Comparison of ENCODE assay signal across 8 cellular contexts in the genomic region with DNA sequence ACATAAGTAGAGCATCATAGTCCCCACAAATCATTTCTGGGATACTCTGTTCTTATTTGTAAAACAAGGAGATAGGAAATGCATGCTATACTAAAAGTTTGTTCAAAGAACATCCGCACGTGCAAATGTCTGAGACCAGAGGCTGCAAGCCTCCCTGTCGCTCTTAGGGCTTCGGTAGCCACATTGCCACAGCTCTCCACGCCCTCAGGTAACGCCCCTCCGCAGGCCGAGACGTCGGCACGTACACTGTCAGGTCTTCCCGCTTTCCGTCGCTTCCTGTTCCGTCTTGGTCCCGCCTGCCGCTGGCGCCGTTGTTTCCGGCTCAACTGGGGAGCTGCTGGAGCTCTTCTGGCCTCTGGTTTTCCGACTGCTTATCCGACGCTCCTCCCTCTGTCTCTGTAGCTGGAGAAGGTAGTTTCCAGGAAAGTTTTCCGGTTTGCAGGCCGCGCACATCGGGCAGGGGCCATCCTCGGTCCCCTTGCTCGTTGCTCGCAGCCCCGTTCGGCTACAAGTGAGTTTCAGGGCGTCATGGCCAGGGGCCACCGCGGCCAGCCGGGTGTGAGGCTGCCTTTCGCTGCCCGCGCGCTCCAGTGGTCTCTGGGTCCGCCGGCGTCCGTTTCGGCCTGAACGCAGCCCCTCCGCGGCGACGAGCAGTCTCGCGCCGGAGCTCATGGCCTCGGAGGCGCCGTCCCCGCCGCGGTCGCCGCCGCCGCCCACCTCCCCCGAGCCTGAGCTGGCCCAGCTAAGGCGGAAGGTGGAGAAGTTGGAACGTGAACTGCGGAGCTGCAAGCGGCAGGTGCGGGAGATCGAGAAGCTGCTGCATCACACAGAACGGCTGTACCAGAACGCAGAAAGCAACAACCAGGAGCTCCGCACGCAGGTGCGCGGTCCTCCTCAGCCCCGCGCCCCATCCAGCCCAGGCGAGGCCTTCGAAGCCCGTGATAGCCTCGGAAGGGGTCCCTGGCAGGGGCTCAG. TPM values are rescaled to one million over a fixed set of nuclear protein-coding genes. Genes with fewer than 3 reads are reported as not detected.
DNase-seq lines count a peak whose midpoint lies in the region; ATAC-seq and TF ChIP-seq lines count a peak whose summit lies in the region.

AGGF1 (plus strand) TSS at position 308 of the 975 bp plus-strand sequence; CDS start at position 671, 363 bp downstream.

- H3K4me3 ChIP-seq in Panc1 (ENCODE audit: low read depth in 2 of 2, low read length in 2 of 2) = peak within 1 kb of the TSS; percentile 84 to 89
- H3K4me3 ChIP-seq in esophagus (ENCODE audit: low read depth in 1 of 2, low read length in 2 of 2) = peak within 1 kb of the TSS; percentile 80 to 98
- peak within 1 kb of the TSS; percentile 67 for H3K4me3 ChIP-seq in mucosa of stomach (ENCODE audit: low read length)

- TF ChIP-seq CTCF in Panc1 (IDR thresholded peaks at IDR 0.05) = no peak

- POLR2A ChIA-PET in Panc1 (lab: Charles Lee) = interaction anchor here (0.6 kb wide), 1 partner anchor 106 kb away, joined by 3 read pairs; no protein-coding TSS in a partner anchor

- peaks cover 18% of the 10 kb centered on the region; the same call in 1 of the 2 replicates for H3K9me3 ChIP-seq in Panc1 (ENCODE audit: control insufficient read depth, insufficient read depth, low read depth, low read length)
- H3K9me3 ChIP-seq in esophagus (ENCODE audit: control insufficient read depth in 2 of 2, insufficient read depth in 1 of 2, low read depth in 1 of 2, low read length in 1 of 2) = no peaks in the 10 kb centered on the region
- peaks cover 3% of the 10 kb centered on the region for H3K9me3 ChIP-seq in mucosa of stomach (ENCODE audit: control insufficient read depth, low read length)

- 1% methylated on average over 82 of the region's 82 CpGs for WGBS in esophagus, 2 donors

- intact Hi-C loops in Panc1 (cut with micrococcal nuclease; ENCODE audit: unreplicated experiment) = no loop called here

- H3K27ac ChIP-seq in Panc1 (ENCODE audit: low read length) (peak within 1 kb of the TSS; percentile 94), esophagus (ENCODE audit: low read depth in 2 of 2, low read length in 1 of 2) (peak within 1 kb of the TSS; percentile 91 to 98)

- H3K36me3 ChIP-seq in Panc1 (ENCODE audit: control insufficient read depth, insufficient read depth, low read length) = peaks cover 3% of the 10 kb centered on the region
- no peaks in the 10 kb centered on the region for H3K36me3 ChIP-seq in esophagus (ENCODE audit: control insufficient read depth in 2 of 2, insufficient read depth in 2 of 2, low read length in 1 of 2)
- H3K36me3 ChIP-seq in mucosa of stomach (ENCODE audit: control insufficient read depth, insufficient read depth, low read length) = no peaks in the 10 kb centered on the region

- H3K27me3 ChIP-seq in Panc1 (ENCODE audit: control insufficient read depth, insufficient read depth, low read length) (no peaks in the 10 kb centered on the region), esophagus (ENCODE audit: control insufficient read depth in 1 of 2, insufficient read depth in 2 of 2, low read length in 2 of 2) (no peaks in the 10 kb centered on the region), mucosa of stomach (ENCODE audit: control insufficient read depth, insufficient read depth, low read length) (no peaks in the 10 kb centered on the region)

- DNase-seq in DMS153 treated with DMSO at 0.1 percent for 48 hours (lab: John Stamatoyannopoulos, UW; ENCODE audit: unreplicated experiment) = peak; percentile 35
- peak; percentile 96 for DNase-seq in KBM-7
- DNase-seq in Panc1 (ENCODE audit: low read depth, low spot score) = peak; percentile 70
- DNase-seq in activated T-cell treated with anti-CD3 and anti-CD28 coated beads, Interleukin-2, amount 50 U/mL, for 48 hours = peak; percentile 91 to 93
- peak; percentile 72 to 75 for DNase-seq in stimulated activated CD8-positive, alpha-beta memory T cell treated with anti-CD3 and anti-CD28 coated beads, Interleukin-7, amount 100 ng/mL, for 1 hour (ENCODE audit: low read depth in 2 of 2)

- H3K9ac ChIP-seq in mucosa of stomach (ENCODE audit: low read length) = peak within 1 kb of the TSS; percentile 87

- TSS peak; percentile 81 for BruUV-seq in Panc1 (replicated peaks; lab: Mats Ljungman, UMichigan)

- in situ Hi-C loops in KBM-7 (cut with MboI; ENCODE audit: low pct_unique_long_range_greater_than_20kb, low sequenced_read_pairs) = no loop called here
- in situ Hi-C loops in Panc1 (cut with HindIII; ENCODE audit: low pct_unique_long_range_greater_than_20kb, low sequenced_read_pairs) = no loop called here

- peak; percentile 98 for ATAC-seq in GM21717 (IDR thresholded peaks at IDR 0.05; ENCODE audit: unreplicated experiment)
- ATAC-seq in Panc1 = peak; percentile 100

- CTCF ChIA-PET in Panc1 (lab: Charles Lee) = interaction anchor here (0.8 kb wide), 1 partner anchor 14 kb away, joined by 3 read pairs; no protein-coding TSS in a partner anchor

- H3K4me1 ChIP-seq in Panc1 (ENCODE audit: control insufficient read depth, insufficient read depth, low read length) (peaks cover 8% of the 10 kb centered on the region), esophagus (ENCODE audit: control insufficient read depth in 2 of 2, insufficient read depth in 2 of 2, low read length in 1 of 2) (peaks cover 0 to 4% of the 10 kb centered on the region in 2 donors), mucosa of stomach (ENCODE audit: control insufficient read depth, insufficient read depth, low read length) (peaks cover 16% of the 10 kb centered on the region)

RNA-seq across cellular contexts. Expression of gene AGGF1, which starts in this region (rescaled TPM):
- total RNA-seq in Panc1 (2021; ENCODE audit: unreplicated experiment) = 23.1 TPM
- 16.8 TPM for polyA plus RNA-seq in Panc1 (2012; ENCODE audit: insufficient read length)
- 1 to 10 TPM; 5.9 to 7.6 TPM for polyA plus RNA-seq in esophagus

Comparison
In these comparisons a context has a peak if more than half of its experiments do, and no peak if none do; other contexts are left out.
1. Peak in every context shown above with its lines: DNase-seq, ATAC-seq, H3K4me3 ChIP-seq and H3K27ac ChIP-seq.
2. DNase-seq: peak in every context shown above with its lines; median percentile 96 in KBM-7; 92 in activated T-cell treated with anti-CD3 and anti-CD28 coated beads, Interleukin-2, amount 50 U/mL, for 48 hours; 74 in stimulated activated CD8-positive, alpha-beta memory T cell treated with anti-CD3 and anti-CD28 coated beads, Interleukin-7, amount 100 ng/mL, for 1 hour; 70 in Panc1; 35 in DMS153 treated with DMSO at 0.1 percent for 48 hours.